1 cellular context compared by ENCODE assay signal in the genomic region with DNA sequence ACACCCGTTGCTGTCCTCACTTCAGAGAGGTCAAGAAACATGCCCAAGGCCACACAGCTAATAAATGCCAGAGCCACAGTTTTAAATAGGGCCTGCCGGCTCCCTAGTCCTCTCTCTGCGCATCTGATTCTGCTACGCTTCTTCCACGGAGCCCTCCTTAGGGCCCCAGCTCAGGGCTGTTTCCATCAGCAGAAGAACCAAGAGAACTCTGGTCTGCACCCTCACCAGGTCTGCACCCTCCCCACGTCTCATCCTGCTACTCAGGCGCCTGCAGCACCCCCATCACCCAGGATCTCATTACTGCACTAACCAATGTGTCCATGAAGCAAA.
TF ChIP-seq lines count a peak whose summit lies in the region.

No MANE protein-coding gene starts in this region.

TF ChIP-seq in H1, 55 proteins besides CTCF, POLR2A, EP300 and RAD21:
- TF ChIP-seq CBX5 (IDR thresholded peaks at IDR 0.05; ENCODE audit: low read depth, low read length): no peak
- peak; percentile 83; the same call in 1 of the 2 replicates for TF ChIP-seq KDM1A (IDR thresholded peaks at IDR 0.05; ENCODE audit: borderline replicate concordance, low read length)
TF ChIP-seq in H1: peak in this region for 1.
